1 cellular context compared by ENCODE assay signal in genomic region chr19:7637374-7638256, GRCh38.
TF ChIP-seq lines count a peak whose summit lies in the region.

No MANE protein-coding gene starts in this region.

TF ChIP-seq in K562, 482 proteins besides CTCF, POLR2A, EP300 and RAD21 (continued from another document and continues in another):
- TF ChIP-seq ZNF277 (CRISPR knock-in tag; IDR thresholded peaks at IDR 0.05; ENCODE audit: borderline replicate concordance) (no peak), CHD4 (IDR thresholded peaks at IDR 0.05; ENCODE audit: insufficient read depth, insufficient replicate concordance, low read depth, low read length, poor library complexity, severe bottlenecking) (no peak), TOE1 (IDR thresholded peaks at IDR 0.05; ENCODE audit: borderline replicate concordance) (no peak), TOE1 (CRISPR knock-in tag; IDR thresholded peaks at IDR 0.05; ENCODE audit: borderline replicate concordance, low read depth) (no peak), TBL1XR1 (IDR thresholded peaks at IDR 0.05; ENCODE audit: low read length in 2 of 2) (no peak; a peak in 1 of 4 replicates), HDAC1 (IDR thresholded peaks at IDR 0.05) (peak in 1 of 2 experiments; percentile 53; a peak in 1 of 4 replicates), ZFPM2 (CRISPR knock-in tag; IDR thresholded peaks at IDR 0.05) (no peak), FOXK2 (conservative IDR thresholded peaks at IDR 0.05 in 1 of 2, IDR thresholded peaks at IDR 0.05 in 1 of 2; ENCODE audit: low read depth in 2 of 2) (peak; percentile 15 to 40; a peak in 1 of 4 replicates), FUS (optimal IDR thresholded peaks at IDR 0.05; ENCODE audit: low read depth, low read length) (no peak), TRIM24 (IDR thresholded peaks at IDR 0.05) (peak in 1 of 2 experiments; percentile 71; a peak in 2 of 4 replicates), ZNF175 (CRISPR knock-in tag; IDR thresholded peaks at IDR 0.05; ENCODE audit: low read depth) (no peak), KDM5B (IDR thresholded peaks at IDR 0.05; ENCODE audit: insufficient replicate concordance, low read depth, low read length) (peak; percentile 81), ATF1 (CRISPR knock-in tag; IDR thresholded peaks at IDR 0.05) (no peak), ATF1 (tag; IDR thresholded peaks at IDR 0.05) (peak; percentile 71), PPARD (CRISPR knock-in tag; IDR thresholded peaks at IDR 0.05) (no peak), CREB5 (CRISPR knock-in tag; IDR thresholded peaks at IDR 0.05) (no peak), PCBP2 (IDR thresholded peaks at IDR 0.05; ENCODE audit: low read depth, low read length, poor library complexity, severe bottlenecking) (no peak), RFX7 (CRISPR knock-in tag; IDR thresholded peaks at IDR 0.05) (no peak), MITF (IDR thresholded peaks at IDR 0.05) (no peak), KLF10 (CRISPR knock-in tag; IDR thresholded peaks at IDR 0.05) (no peak), ZNF707 (CRISPR knock-in tag; conservative IDR thresholded peaks at IDR 0.05) (no peak), RBM17 (IDR thresholded peaks at IDR 0.05; ENCODE audit: borderline replicate concordance, low read depth, low read length) (no peak), THAP7 (CRISPR knock-in tag; IDR thresholded peaks at IDR 0.05) (no peak), TAF9B (IDR thresholded peaks at IDR 0.05; ENCODE audit: partially characterized antibody) (peak; percentile 19), MYBL2 (IDR thresholded peaks at IDR 0.05; ENCODE audit: low read depth) (no peak), MYBL2 (CRISPR knock-in tag; IDR thresholded peaks at IDR 0.05; ENCODE audit: borderline replicate concordance) (no peak), ZNF740 (CRISPR knock-in tag; IDR thresholded peaks at IDR 0.05) (no peak), ZNF740 (tag; IDR thresholded peaks at IDR 0.05) (no peak), OTX1 (CRISPR knock-in tag; IDR thresholded peaks at IDR 0.05) (no peak), E2F8 (IDR thresholded peaks at IDR 0.05; ENCODE audit: low read depth, partially characterized antibody) (peak; percentile 39), ZNF143 (CRISPR knock-in tag; IDR thresholded peaks at IDR 0.05) (no peak), SRSF3 (IDR thresholded peaks at IDR 0.05; ENCODE audit: insufficient read depth, low read length) (no peak), RUNX1 (IDR thresholded peaks at IDR 0.05; ENCODE audit: low read depth) (no peak), AFF4 (CRISPR knock-in tag; IDR thresholded peaks at IDR 0.05) (no peak; the same call in 1 of the 2 replicates), SAP30 (IDR thresholded peaks at IDR 0.05; ENCODE audit: borderline replicate concordance, insufficient read depth, low read depth, low read length, poor library complexity, severe bottlenecking) (peak; percentile 59), FOXJ2 (tag; IDR thresholded peaks at IDR 0.05) (no peak), TEAD1 (CRISPR knock-in tag; IDR thresholded peaks at IDR 0.05) (no peak), NR1H2 (CRISPR knock-in tag; IDR thresholded peaks at IDR 0.05) (no peak), PREB (CRISPR knock-in tag; IDR thresholded peaks at IDR 0.05) (no peak), CUX1 (CRISPR knock-in tag; IDR thresholded peaks at IDR 0.05) (no peak), TFAM (CRISPR knock-in tag; conservative IDR thresholded peaks at IDR 0.05) (no peak), GTF2B (IDR thresholded peaks at IDR 0.05; ENCODE audit: extremely low read depth, insufficient read length) (no peak), JUNB (CRISPR knock-in tag; conservative IDR thresholded peaks at IDR 0.05) (no peak), ZNF57 (CRISPR knock-in tag; IDR thresholded peaks at IDR 0.05) (no peak)
